In genomic region chr4:16360694-16361262, GRCh38 we compare ENCODE assay signal across 20 cellular contexts.
DNase-seq lines count a peak whose midpoint lies in the region; ATAC-seq and TF ChIP-seq lines count a peak whose summit lies in the region.
"Had no signal": no experiment of that assay in that cellular context is flagged by ENCODE, and none has a peak within 500 bp of the region (broad histone marks: within the 10 kb centered on the region; RNA-seq: fewer than 3 reads in every experiment).

No MANE protein-coding gene starts in this region.

- no peak overlapping the region for H3K27ac Mint-ChIP-seq in activated naive CD8-positive, alpha-beta T cell treated with anti-CD3 and anti-CD28 coated beads, Interleukin-2, amount 10 ng/mL, durations not matched to agents 7 days and 5 days
- H3K27ac Mint-ChIP-seq in type B pancreatic cell = no peak overlapping the region
- H3K27ac Mint-ChIP-seq: B cell; CD4-positive, alpha-beta T cell had no signal

- no peaks in the 10 kb centered on the region for H3K4me1 ChIP-seq in SJCRH30
- no peaks in the 10 kb centered on the region for H3K4me1 ChIP-seq in ovary (ENCODE audit: insufficient read depth)

- H3K9me3 ChIP-seq in SJCRH30 (replicated peaks) = no peaks in the 10 kb centered on the region
- H3K9me3 ChIP-seq in ovary = no peaks in the 10 kb centered on the region

- TF ChIP-seq CTCF in type B pancreatic cell (conservative IDR thresholded peaks at IDR 0.05) (no peak), ovary (IDR thresholded peaks at IDR 0.05) (no peak)

- H3K4me3 Mint-ChIP-seq in activated naive CD8-positive, alpha-beta T cell treated with anti-CD3 and anti-CD28 coated beads, Interleukin-2, amount 10 ng/mL, durations not matched to agents 7 days and 5 days = peak overlapping the region; percentile 14
- H3K4me3 Mint-ChIP-seq in type B pancreatic cell = peak overlapping the region; percentile 61
- H3K4me3 Mint-ChIP-seq: B cell; CD4-positive, alpha-beta T cell had no signal

- H3K4me1 Mint-ChIP-seq in activated naive CD8-positive, alpha-beta T cell treated with anti-CD3 and anti-CD28 coated beads, Interleukin-2, amount 10 ng/mL, durations not matched to agents 7 days and 5 days = no peaks in the 10 kb centered on the region
- no peaks in the 10 kb centered on the region for H3K4me1 Mint-ChIP-seq in type B pancreatic cell (ENCODE audit: unreplicated experiment)
- H3K4me1 Mint-ChIP-seq: B cell had no signal

- intact Hi-C loops in ovary (cut with DNase I) = no loop called here

- no peaks in the 10 kb centered on the region for H3K9me3 Mint-ChIP-seq in activated naive CD8-positive, alpha-beta T cell treated with anti-CD3 and anti-CD28 coated beads, Interleukin-2, amount 10 ng/mL, durations not matched to agents 7 days and 5 days
- no peaks in the 10 kb centered on the region for H3K9me3 Mint-ChIP-seq in type B pancreatic cell

- no peak for ATAC-seq in activated naive CD8-positive, alpha-beta T cell treated with anti-CD3 and anti-CD28 coated beads, Interleukin-2, amount 10 ng/mL, durations not matched to agents 7 days and 5 days (ENCODE audit: low read depth)

- H3K36me3 ChIP-seq in SJCRH30 (no peaks in the 10 kb centered on the region), ovary (no peaks in the 10 kb centered on the region)

- 93 to 95% (median 94%) methylated on average over 36 of the region's 36 CpGs for WGBS in ovary, 3 donors

- H3K27me3 ChIP-seq in SJCRH30 = peaks cover 5% of the 10 kb centered on the region; the same call in 1 of the 2 replicates
- no peaks in the 10 kb centered on the region for H3K27me3 ChIP-seq in ovary

- POLR2A ChIA-PET in activated naive CD8-positive, alpha-beta T cell treated with anti-CD3 and anti-CD28 coated beads, Interleukin-2, amount 10 ng/mL, durations not matched to agents 7 days and 5 days (lab: Charles Lee) = no interaction called here

- no peak overlapping the region for H3K27ac ChIP-seq in SJCRH30
- no peak overlapping the region for H3K27ac ChIP-seq in ovary
- H3K27ac ChIP-seq: 22Rv1, RWPE1 had no signal

- no peak for TF ChIP-seq POLR2A in ovary (IDR thresholded peaks at IDR 0.05)

- peaks cover 3% of the 10 kb centered on the region for H3K27me3 Mint-ChIP-seq in activated naive CD8-positive, alpha-beta T cell treated with anti-CD3 and anti-CD28 coated beads, Interleukin-2, amount 10 ng/mL, durations not matched to agents 7 days and 5 days
- H3K27me3 Mint-ChIP-seq in type B pancreatic cell = no peaks in the 10 kb centered on the region
- H3K27me3 Mint-ChIP-seq: B cell; CD4-positive, alpha-beta T cell had no signal

- H3K4me3 ChIP-seq in SJCRH30 (no peak overlapping the region), ovary (no peak overlapping the region)

- peak; percentile 39 for DNase-seq in NCI-H146 (lab: John Stamatoyannopoulos, UW)
- no peak for DNase-seq in NCI-H146 treated with DMSO at 0.1 percent for 48 hours (lab: John Stamatoyannopoulos, UW; ENCODE audit: unreplicated experiment)
- peak; percentile 37 for DNase-seq in NCI-H2029 treated with DMSO at 0.1 percent for 48 hours (lab: John Stamatoyannopoulos, UW)
- DNase-seq in activated naive CD8-positive, alpha-beta T cell treated with anti-CD3 and anti-CD28 coated beads, Interleukin-2, amount 10 ng/mL, durations not matched to agents 7 days and 5 days = no peak
- DNase-seq in type B pancreatic cell (ENCODE audit: extremely low spot score, unreplicated experiment) = no peak
- DNase-seq in HK-2 (ENCODE audit: unreplicated experiment) = no peak
- no peak for DNase-seq in SJCRH30
- no peak for DNase-seq in ovary
- DNase-seq: CD4-positive, alpha-beta T cell; DMS79; HCEC 1CT; KBM-7; NCI-H1048; NCI-H1436 treated with DMSO at 0.1 percent for 48 hours; NCI-H2171; NCI-H82; OCI-M1 had no signal

- H3K36me3 Mint-ChIP-seq in activated naive CD8-positive, alpha-beta T cell treated with anti-CD3 and anti-CD28 coated beads, Interleukin-2, amount 10 ng/mL, durations not matched to agents 7 days and 5 days = no peaks in the 10 kb centered on the region
- H3K36me3 Mint-ChIP-seq in type B pancreatic cell = no peaks in the 10 kb centered on the region

- no peak for TF ChIP-seq EP300 in ovary (IDR thresholded peaks at IDR 0.05)

Comparison
In these comparisons a context has a peak if more than half of its experiments do, and no peak if none do; other contexts are left out.
1. DNase-seq: peak in NCI-H146 (single experiment) and NCI-H2029 treated with DMSO at 0.1 percent for 48 hours (single experiment); none in NCI-H146 treated with DMSO at 0.1 percent for 48 hours (single experiment), activated naive CD8-positive, alpha-beta T cell treated with anti-CD3 and anti-CD28 coated beads, Interleukin-2, amount 10 ng/mL, durations not matched to agents 7 days and 5 days (single experiment), type B pancreatic cell (single experiment), HK-2 (single experiment), SJCRH30 (0 of 2) and ovary (0 of 5).